Comparison of ENCODE assay signal across 7 cellular contexts in the genomic region with DNA sequence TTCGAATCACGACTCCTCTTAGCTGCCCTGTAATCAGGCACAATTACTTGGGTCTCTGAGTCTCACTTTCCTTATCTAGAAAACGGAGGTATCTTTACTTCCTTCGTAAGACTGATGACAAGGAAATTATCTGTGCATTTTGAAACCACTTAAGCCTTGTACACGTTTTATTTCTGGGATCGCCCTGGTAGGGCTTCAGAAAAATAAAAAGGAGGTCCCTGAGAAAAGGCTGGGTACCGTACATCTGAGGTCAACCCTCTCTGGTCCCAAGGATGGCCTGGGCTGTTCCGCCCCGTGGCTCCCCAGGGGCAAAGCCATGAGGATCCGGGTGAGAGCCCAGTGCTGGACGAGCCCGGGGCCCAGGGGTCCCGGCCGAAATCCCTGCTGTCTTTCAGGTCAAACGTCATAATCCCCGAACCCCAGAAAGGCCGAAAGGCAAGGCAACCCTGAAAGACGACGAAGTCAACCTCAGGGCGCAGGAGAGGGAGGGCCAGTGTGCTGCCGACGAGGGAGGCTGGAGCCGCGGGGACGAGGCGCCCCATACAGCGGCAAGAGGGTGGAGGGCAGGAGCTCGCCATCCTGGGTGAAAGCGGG. TPM values are rescaled to one million over a fixed set of nuclear protein-coding genes. Genes with fewer than 3 reads are reported as not detected.
A peak's percentile ranks its signal among the peaks of the same experiment; 100 is the strongest.
DNase-seq lines count a peak whose midpoint lies in the region; ATAC-seq and TF ChIP-seq lines count a peak whose summit lies in the region.

No MANE protein-coding gene starts in this region.

- peaks cover 27% of the 10 kb centered on the region for H3K4me1 ChIP-seq in mammary epithelial cell (ENCODE audit: insufficient read depth, low read length)
- peaks cover 15% of the 10 kb centered on the region for H3K4me1 ChIP-seq in mesodermal cell (ENCODE audit: control insufficient read depth, insufficient read depth, low read length, poor library complexity, severe bottlenecking)

- peak overlapping the region; percentile 99 for H3K4me2 ChIP-seq in mammary epithelial cell (ENCODE audit: insufficient read depth, low read depth, low read length)

- intact Hi-C loops in mammary epithelial cell (cut with micrococcal nuclease), result no loop called here

- H2AFZ ChIP-seq in mammary epithelial cell (ENCODE audit: low read depth, low read length), result peak overlapping the region; percentile 94

- CTCF ChIA-PET in mammary epithelial cell (lab: Charles Lee; ENCODE audit: low non-redundant PET), result no interaction called here

- peaks cover 23% of the 10 kb centered on the region for H4K20me1 ChIP-seq in mammary epithelial cell (ENCODE audit: insufficient read depth, low read length)

- H3K9me3 ChIP-seq in mammary epithelial cell (replicated peaks; ENCODE audit: insufficient read depth, low read length) (no peaks in the 10 kb centered on the region), mesodermal cell (ENCODE audit: control insufficient read depth, low read length) (no peaks in the 10 kb centered on the region)

- dilution Hi-C loops in mammary epithelial cell (cut with HindIII; ENCODE audit: low sequenced_read_pairs), result loop anchor here (25.0 kb wide), 1 partner anchor 283 kb away; a partner anchor contains a TSS

- peak overlapping the region; percentile 62 to 95 (median 75) for H3K4me3 ChIP-seq in mammary epithelial cell (replicated peaks in 1 of 3; ENCODE audit: insufficient read depth in 1 of 3, low read depth in 2 of 3, low read length in 3 of 3)
- H3K4me3 ChIP-seq in mesodermal cell (ENCODE audit: extremely low read depth, insufficient read depth, low read length, poor library complexity, severe bottlenecking), result peak overlapping the region; percentile 89

- H3K79me2 ChIP-seq in mammary epithelial cell (ENCODE audit: insufficient read depth, low read length), result peaks cover 43% of the 10 kb centered on the region

- TF ChIP-seq CTCF in mammary epithelial cell (conservative IDR thresholded peaks at IDR 0.05 in 1 of 2, IDR thresholded peaks at IDR 0.05 in 1 of 2; ENCODE audit: extremely low read depth in 1 of 2, insufficient read depth in 1 of 2, low read depth in 1 of 2, low read length in 2 of 2), result no peak

- peak overlapping the region; percentile 89 for H3K9ac ChIP-seq in mammary epithelial cell (ENCODE audit: insufficient read depth, low read length)

- ATAC-seq in GM19324 (IDR thresholded peaks at IDR 0.05; ENCODE audit: low FRiP score, unreplicated experiment) (peak; percentile 1), HG03520 (IDR thresholded peaks at IDR 0.05; ENCODE audit: unreplicated experiment) (peak; percentile 2), HG02840 (IDR thresholded peaks at IDR 0.05; ENCODE audit: low FRiP score, unreplicated experiment) (no peak), GM21360 (IDR thresholded peaks at IDR 0.05; ENCODE audit: unreplicated experiment) (no peak)

- H3K27ac ChIP-seq in mammary epithelial cell (ENCODE audit: insufficient read depth, low read depth, low read length) (peak overlapping the region; percentile 95), mesodermal cell (ENCODE audit: low read depth, low read length, severe bottlenecking) (peak overlapping the region; percentile 99)

- in situ Hi-C loops in mammary epithelial cell (cut with MboI; ENCODE audit: low sequenced_read_pairs in 2 of 2), result no loop called here

- H3K27me3 ChIP-seq in mammary epithelial cell (ENCODE audit: insufficient read depth, low read length), result no peaks in the 10 kb centered on the region

- TSS peak; percentile 81 for BruUV-seq in mammary epithelial cell (replicated peaks; lab: Mats Ljungman, UMichigan)

- peaks cover 15% of the 10 kb centered on the region for H3K36me3 ChIP-seq in mammary epithelial cell (ENCODE audit: insufficient read depth, low read length)
- H3K36me3 ChIP-seq in mesodermal cell (ENCODE audit: control insufficient read depth, insufficient read depth, low read length), result peaks cover 33% of the 10 kb centered on the region

- 21% methylated on average over 20 of the region's 29 CpGs for whole genome bisulfite sequencing in mammary epithelial cell (ENCODE audit: low coverage, missing lambda C conversion rate)
- 10 to 15% methylated on average over 29 of the region's 29 CpGs for WGBS in mesodermal cell (ENCODE audit: insufficient coverage in 2 of 2), 2 experiments

- DNase-seq in mammary epithelial cell (no peak), GM19238 (ENCODE audit: insufficient read length, low spot score) (no peak)

RNA-seq across cellular contexts. Expression of a gene that starts 0.7 kb away (rescaled TPM):
- total RNA-seq in mammary epithelial cell, result 100 to 1,000 TPM in 1 of 2 donors, 10 to 100 TPM in 1; 19.5 to 404 TPM
- 220 TPM for polyA plus RNA-seq in mammary epithelial cell
- 162 TPM for polyA minus RNA-seq in mammary epithelial cell
- 270 TPM for polyA plus RNA-seq in mesodermal cell (2013, experiment 1 of 2)
- 250 TPM for polyA plus RNA-seq in mesodermal cell (2013, experiment 2 of 2)

RNA-seq across cellular contexts. Expression of a gene that starts 23.3 kb away (rescaled TPM):
- 10 to 100 TPM; 30.3 to 38.8 TPM for total RNA-seq in mammary epithelial cell
- 76.4 TPM for polyA plus RNA-seq in mammary epithelial cell
- polyA minus RNA-seq in mammary epithelial cell, result 33.5 TPM
- polyA plus RNA-seq in mesodermal cell (2013, experiment 1 of 2), result 4.3 TPM
- 3.2 TPM for polyA plus RNA-seq in mesodermal cell (2013, experiment 2 of 2)

RNA-seq across cellular contexts. Expression of a gene that starts 29.4 kb away (rescaled TPM):
- under 1 TPM; under 0.01 to 0.35 TPM for total RNA-seq in mammary epithelial cell
- polyA plus RNA-seq in mammary epithelial cell, result 0.54 TPM
- not detected for polyA minus RNA-seq in mammary epithelial cell
- polyA plus RNA-seq in mesodermal cell (2013, experiment 1 of 2), result 0.55 TPM
- 0.61 TPM for polyA plus RNA-seq in mesodermal cell (2013, experiment 2 of 2)

RNA-seq across cellular contexts. Expression of a gene that starts 34.7 kb away (rescaled TPM):
- total RNA-seq in mammary epithelial cell, result not detected
- not detected for polyA plus RNA-seq in mammary epithelial cell
- polyA minus RNA-seq in mammary epithelial cell, result not detected
- polyA plus RNA-seq in mesodermal cell (2013, experiment 1 of 2), result not detected
- not detected for polyA plus RNA-seq in mesodermal cell (2013, experiment 2 of 2)

RNA-seq across cellular contexts. Expression of a gene that starts 37.7 kb away (rescaled TPM):
- not detected for total RNA-seq in mammary epithelial cell
- polyA plus RNA-seq in mammary epithelial cell, result not detected
- polyA minus RNA-seq in mammary epithelial cell, result not detected
- not detected for polyA plus RNA-seq in mesodermal cell (2013, experiment 1 of 2)
- polyA plus RNA-seq in mesodermal cell (2013, experiment 2 of 2), result not detected

Comparison
In these comparisons a context has a peak if more than half of its experiments do, and no peak if none do; other contexts are left out.
1. ATAC-seq: peak in GM19324 (single experiment) and HG03520 (single experiment); none in HG02840 (single experiment) and GM21360 (single experiment).